ENCODE assay signal across 17 cellular contexts in the genomic region with DNA sequence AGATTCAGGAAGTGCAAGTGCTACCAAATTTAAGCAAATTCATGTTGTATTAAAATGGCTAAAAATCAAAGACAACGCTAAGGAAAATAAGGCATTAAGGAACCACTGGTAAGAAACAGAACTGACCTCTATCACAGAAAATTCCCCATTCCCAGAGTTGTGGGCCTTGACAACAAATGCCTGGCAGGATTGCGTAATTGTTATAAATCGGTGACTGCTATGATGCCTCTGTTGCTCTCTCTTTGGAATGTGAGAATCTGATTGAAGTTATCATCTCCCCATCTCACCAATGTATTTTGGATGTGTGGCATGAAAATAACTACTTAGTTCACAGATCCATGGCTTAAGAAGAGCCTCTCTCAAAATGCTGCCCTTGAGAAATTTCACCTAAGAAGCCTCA.
DNase-seq lines count a peak whose midpoint lies in the region; ATAC-seq, FAIRE-seq and TF ChIP-seq lines count a peak whose summit lies in the region.
"Had no signal": no experiment of that assay in that cellular context is flagged by ENCODE, and none has a peak within 500 bp of the region (broad histone marks: within the 10 kb centered on the region; RNA-seq: fewer than 3 reads in every experiment).

No MANE protein-coding gene starts in this region.

- no peak overlapping the region for H3K4me3 Mint-ChIP-seq in activated CD4-positive, alpha-beta T cell treated with anti-CD3 and anti-CD28 coated beads for 36 hours
- H3K4me3 Mint-ChIP-seq: CD4-positive, alpha-beta memory T cell; HFFc6 had no signal

- H3K23ac ChIP-seq in mesendoderm (ENCODE audit: low read length), result no peak overlapping the region

- H2AFZ ChIP-seq in K562 (ENCODE audit: low read depth, low read length), result no peak overlapping the region

- H4K8ac ChIP-seq in mesendoderm (ENCODE audit: low read depth, low read length), result no peak overlapping the region

- no peak overlapping the region for H3K27ac Mint-ChIP-seq in activated CD4-positive, alpha-beta T cell treated with anti-CD3 and anti-CD28 coated beads for 36 hours
- H3K27ac Mint-ChIP-seq: CD4-positive, alpha-beta memory T cell; HFFc6 had no signal

- POLR2A ChIA-PET in K562 (lab: Yijun Ruan, JAX), result no interaction called here
- POLR2A ChIA-PET in activated CD4-positive, alpha-beta T cell treated with anti-CD3 and anti-CD28 coated beads for 36 hours (lab: Charles Lee), result no interaction called here

- H3K79me1 ChIP-seq in mesendoderm (ENCODE audit: low read length), result no peaks in the 10 kb centered on the region

- TF ChIP-seq CTCF in K562 (IDR thresholded peaks at IDR 0.05 in 2 of 3, conservative IDR thresholded peaks at IDR 0.05 in 1 of 3; ENCODE audit: insufficient read depth in 2 of 3, low read depth in 1 of 3, low read length in 3 of 3), result no peak

- no peak overlapping the region for H2AK5ac ChIP-seq in mesendoderm (ENCODE audit: low read length)

- H3K18ac ChIP-seq in mesendoderm (ENCODE audit: low read length), result peak overlapping the region; percentile 75

- no peak for ATAC-seq in K562
- no peak for ATAC-seq in activated CD4-positive, alpha-beta T cell treated with anti-CD3 and anti-CD28 coated beads for 36 hours
- ATAC-seq in HG02938 (IDR thresholded peaks at IDR 0.05; ENCODE audit: unreplicated experiment), result no peak

- H3K4me1 Mint-ChIP-seq in activated CD4-positive, alpha-beta T cell treated with anti-CD3 and anti-CD28 coated beads for 36 hours, result no peaks in the 10 kb centered on the region
- H3K4me1 Mint-ChIP-seq: CD4-positive, alpha-beta memory T cell had no signal

- H3K9me3 Mint-ChIP-seq in activated CD4-positive, alpha-beta T cell treated with anti-CD3 and anti-CD28 coated beads for 36 hours (ENCODE audit: low read depth), result no peaks in the 10 kb centered on the region
- H3K9me3 Mint-ChIP-seq: HFFc6 had no signal

- H3K4me1 ChIP-seq in K562 (replicated peaks in 1 of 2; ENCODE audit: control insufficient read depth in 2 of 2, insufficient read depth in 2 of 2, low read length in 2 of 2) (no peaks in the 10 kb centered on the region), mesendoderm (ENCODE audit: control insufficient read depth, low read depth, low read length) (no peaks in the 10 kb centered on the region)

- TF ChIP-seq EP300 in Ishikawa (IDR thresholded peaks at IDR 0.05; ENCODE audit: borderline replicate concordance) (no peak), K562 (IDR thresholded peaks at IDR 0.05; ENCODE audit: low read length) (no peak)

- 0% methylated on average over 2 of the region's 3 CpGs for WGBS in K562 (ENCODE audit: insufficient coverage, low coverage, missing lambda C conversion rate)
- no CpG with 5 or more reads among the region's 3 CpGs for WGBS in mesendoderm (ENCODE audit: extremely low coverage, insufficient coverage, low lambda C conversion rate)

- no peaks in the 10 kb centered on the region for H4K20me1 ChIP-seq in K562 (replicated peaks; ENCODE audit: control insufficient read depth, insufficient read depth, low read length)

- intact Hi-C loops in K562 (cut with micrococcal nuclease), result no loop called here
- intact Hi-C loops in activated CD4-positive, alpha-beta T cell treated with anti-CD3 and anti-CD28 coated beads for 36 hours (cut with DNase I, micrococcal nuclease), result no loop called here

- TF ChIP-seq RAD21 in Ishikawa (IDR thresholded peaks at IDR 0.05; ENCODE audit: low read depth) (no peak), K562 (CRISPR knock-in tag; conservative IDR thresholded peaks at IDR 0.05 in 1 of 2, IDR thresholded peaks at IDR 0.05 in 1 of 2) (no peak)

- no peaks in the 10 kb centered on the region for H3K27me3 ChIP-seq in K562 (ENCODE audit: control insufficient read depth in 2 of 2, insufficient read depth in 2 of 2, low read length in 2 of 2)
- H3K27me3 ChIP-seq in mesendoderm (ENCODE audit: insufficient read depth, low read length, poor library complexity), result no peaks in the 10 kb centered on the region

- H3K27ac ChIP-seq in K562 (ENCODE audit: extremely low read depth, low read depth, low read length), result no peak overlapping the region
- H3K27ac ChIP-seq in mesendoderm (ENCODE audit: low read depth, low read length), result no peak overlapping the region
- H3K27ac ChIP-seq: GM23248 had no signal

- in situ Hi-C loops in K562 (cut with MboI), result loop anchor here (25.0 kb wide), 1 partner anchor 541 kb away; no protein-coding TSS in a partner anchor

- H3K4me2 ChIP-seq in K562 (ENCODE audit: insufficient read depth, low read length), result no peak overlapping the region
- no peak overlapping the region for H3K4me2 ChIP-seq in mesendoderm (ENCODE audit: low read length)

- H2BK120ac ChIP-seq in mesendoderm (ENCODE audit: low read depth, low read length), result no peak overlapping the region

- no peak overlapping the region for H2BK5ac ChIP-seq in mesendoderm (ENCODE audit: low read length)

- H3K4me3 ChIP-seq in K562 (no peak overlapping the region), mesendoderm (ENCODE audit: low read length) (no peak overlapping the region)
- H3K4me3 ChIP-seq: GM23248, HAP-1 had no signal

- no peaks in the 10 kb centered on the region for H3K9me1 ChIP-seq in K562 (ENCODE audit: control insufficient read depth, insufficient read depth, low read length)

- H3K36me3 ChIP-seq in K562 (ENCODE audit: control insufficient read depth, insufficient read depth, low read length) (no peaks in the 10 kb centered on the region), mesendoderm (ENCODE audit: control insufficient read depth, insufficient read depth, low read length) (no peaks in the 10 kb centered on the region)
- H3K36me3 ChIP-seq: HAP-1 had no signal

- no TSS peak for BruUV-seq in K562 (replicated peaks; lab: Mats Ljungman, UMichigan)

- DNase-seq in K562 (ENCODE audit: extremely low read depth in 1 of 4, low spot score in 3 of 4) (no peak), mesendoderm (no peak), EL (no peak)
- no peak for DNase-seq in activated CD4-positive, alpha-beta T cell treated with anti-CD3 and anti-CD28 coated beads for 36 hours
- DNase-seq: C1 segment of cervical spinal cord; Calu3; CD4-positive, alpha-beta memory T cell; COR-L47; DMS53; DMS79 treated with DMSO at 0.1 percent for 48 hours; GM23248; HFFc6 had no signal

- FAIRE-seq in K562 (lab: Jason Lieb, UNC), result no peak
- FAIRE-seq: G401.6, GM12892 had no signal

- CTCF ChIA-PET in K562 (lab: Yijun Ruan, JAX; ENCODE audit: low intra/inter-chr PET ratio), result no interaction called here
- CTCF ChIA-PET in activated CD4-positive, alpha-beta T cell treated with anti-CD3 and anti-CD28 coated beads for 36 hours (lab: Charles Lee), result no interaction called here

- H3K56ac ChIP-seq in mesendoderm (ENCODE audit: low read length), result no peak overlapping the region

- no peak overlapping the region for H2BK15ac ChIP-seq in mesendoderm (replicated peaks; ENCODE audit: low read depth)

- no peaks in the 10 kb centered on the region for H3K36me3 Mint-ChIP-seq in activated CD4-positive, alpha-beta T cell treated with anti-CD3 and anti-CD28 coated beads for 36 hours (ENCODE audit: low read depth)
- H3K36me3 Mint-ChIP-seq: CD4-positive, alpha-beta memory T cell had no signal

- H3K9ac ChIP-seq in K562 (ENCODE audit: insufficient read depth in 1 of 2, low read depth in 2 of 2, low read length in 2 of 2) (no peak overlapping the region), mesendoderm (ENCODE audit: low read length) (no peak overlapping the region)
- H3K9ac ChIP-seq: GM23248 had no signal

- H3K4ac ChIP-seq in mesendoderm (ENCODE audit: low read depth, low read length), result no peak overlapping the region

- H3K79me2 ChIP-seq in K562 (ENCODE audit: control insufficient read depth, insufficient read depth, low read length) (no peaks in the 10 kb centered on the region), mesendoderm (ENCODE audit: control insufficient read depth, insufficient read depth, low read length) (no peaks in the 10 kb centered on the region)

- H3K9me3 ChIP-seq in K562 (replicated peaks; ENCODE audit: control insufficient read depth, insufficient read depth, low read depth, low read length), result no peaks in the 10 kb centered on the region
- H3K9me3 ChIP-seq: HAP-1 had no signal

- no peak for TF ChIP-seq POLR2A in K562 (conservative IDR thresholded peaks at IDR 0.05)

- H3K27me3 Mint-ChIP-seq in activated CD4-positive, alpha-beta T cell treated with anti-CD3 and anti-CD28 coated beads for 36 hours, result no peaks in the 10 kb centered on the region
- H3K27me3 Mint-ChIP-seq: CD4-positive, alpha-beta memory T cell had no signal

- H4K5ac ChIP-seq in mesendoderm (ENCODE audit: low read length), result no peak overlapping the region

TF ChIP-seq in K562, 482 proteins besides CTCF, POLR2A, EP300 and RAD21:
- TF ChIP-seq CEBPB (tag; IDR thresholded peaks at IDR 0.05) (0 out of 2 replicates have a peak, but pooled peaks have one; percentile 9), CEBPG (CRISPR knock-in tag; IDR thresholded peaks at IDR 0.05) (no peak), CEBPG (tag; conservative IDR thresholded peaks at IDR 0.05 in 1 of 2, IDR thresholded peaks at IDR 0.05 in 1 of 2) (peak in 1 of 2 experiments; percentile 50; a peak in 2 of 4 replicates)
- TF ChIP-seq, protein P1, sequence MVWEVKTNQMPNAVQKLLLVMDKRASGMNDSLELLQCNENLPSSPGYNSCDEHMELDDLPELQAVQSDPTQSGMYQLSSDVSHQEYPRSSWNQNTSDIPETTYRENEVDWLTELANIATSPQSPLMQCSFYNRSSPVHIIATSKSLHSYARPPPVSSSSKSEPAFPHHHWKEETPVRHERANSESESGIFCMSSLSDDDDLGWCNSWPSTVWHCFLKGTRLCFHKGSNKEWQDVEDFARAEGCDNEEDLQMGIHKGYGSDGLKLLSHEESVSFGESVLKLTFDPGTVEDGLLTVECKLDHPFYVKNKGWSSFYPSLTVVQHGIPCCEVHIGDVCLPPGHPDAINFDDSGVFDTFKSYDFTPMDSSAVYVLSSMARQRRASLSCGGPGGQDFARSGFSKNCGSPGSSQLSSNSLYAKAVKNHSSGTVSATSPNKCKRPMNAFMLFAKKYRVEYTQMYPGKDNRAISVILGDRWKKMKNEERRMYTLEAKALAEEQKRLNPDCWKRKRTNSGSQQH (CRISPR knock-in tag; IDR thresholded peaks at IDR 0.05), result no peak
TF ChIP-seq in K562: peak in this region for 2.
